Comparison of ENCODE assay signal across 1 cellular context in genomic region chr3:52399593-52399992, GRCh38.
TF ChIP-seq lines count a peak whose summit lies in the region.

No MANE protein-coding gene starts in this region.

TF ChIP-seq in HEK293, 187 proteins besides CTCF, POLR2A, EP300 and RAD21 (continued from another document):
- TF ChIP-seq EGR2 (tag by site-specific recombination; IDR thresholded peaks at IDR 0.05; ENCODE audit: low read depth), result no peak
- TF ChIP-seq REPIN1 (tag by site-specific recombination; IDR thresholded peaks at IDR 0.05; ENCODE audit: low read depth), result no peak
- no peak for TF ChIP-seq IKZF3 (tag by site-specific recombination; IDR thresholded peaks at IDR 0.05)
- TF ChIP-seq ZNF416 (tag by site-specific recombination; IDR thresholded peaks at IDR 0.05), result no peak
- TF ChIP-seq ZNF449 (tag by site-specific recombination; IDR thresholded peaks at IDR 0.05), result peak; percentile 86
- TF ChIP-seq ZNF366 (tag by site-specific recombination; conservative IDR thresholded peaks at IDR 0.05), result no peak
TF ChIP-seq in HEK293: peak in this region for 1.
